In genomic region chr4:7067147-7067522, GRCh38 we compare ENCODE assay signal across 8 cellular contexts. TPM values are rescaled to one million over a fixed set of nuclear protein-coding genes. Genes with fewer than 3 reads are reported as not detected.
DNase-seq lines count a peak whose midpoint lies in the region; ATAC-seq lines count a peak whose summit lies in the region.

No MANE protein-coding gene starts in this region.

- H3K27me3 Mint-ChIP-seq in activated CD8-positive, alpha-beta T cell treated with anti-CD3 and anti-CD28 coated beads, Interleukin-2, amount 10 ng/mL, durations not matched to agents 7 days and 5 days (ENCODE audit: low read depth): peaks cover 7% of the 10 kb centered on the region

- peaks cover 39% of the 10 kb centered on the region for H3K4me1 Mint-ChIP-seq in activated CD8-positive, alpha-beta T cell treated with anti-CD3 and anti-CD28 coated beads, Interleukin-2, amount 10 ng/mL, durations not matched to agents 7 days and 5 days (ENCODE audit: low read depth)

- POLR2A ChIA-PET in activated CD8-positive, alpha-beta T cell treated with anti-CD3 and anti-CD28 coated beads, Interleukin-2, amount 10 ng/mL, durations not matched to agents 7 days and 5 days (lab: Charles Lee): interaction anchor here (0.8 to 5.7 kb wide), 20 partner anchors 8 to 427 kb away, joined by 3 to 62 read pairs (median 6); partner anchors contain the start of genes MRFAP1 and TADA2B

- ATAC-seq in GM18517 (IDR thresholded peaks at IDR 0.05; ENCODE audit: unreplicated experiment) (peak; percentile 1), HG03159 (IDR thresholded peaks at IDR 0.05; ENCODE audit: unreplicated experiment) (peak; percentile 8), GM19467 (IDR thresholded peaks at IDR 0.05; ENCODE audit: unreplicated experiment) (no peak), HG02840 (IDR thresholded peaks at IDR 0.05; ENCODE audit: low FRiP score, unreplicated experiment) (no peak)
- no peak for ATAC-seq in activated CD8-positive, alpha-beta T cell treated with anti-CD3 and anti-CD28 coated beads, Interleukin-2, amount 10 ng/mL, durations not matched to agents 7 days and 5 days

- H3K4me3 Mint-ChIP-seq in activated CD8-positive, alpha-beta T cell treated with anti-CD3 and anti-CD28 coated beads, Interleukin-2, amount 10 ng/mL, durations not matched to agents 7 days and 5 days: peak overlapping the region; percentile 97

- H3K27ac Mint-ChIP-seq in activated CD8-positive, alpha-beta T cell treated with anti-CD3 and anti-CD28 coated beads, Interleukin-2, amount 10 ng/mL, durations not matched to agents 7 days and 5 days: peak overlapping the region; percentile 85

- peaks cover 32% of the 10 kb centered on the region for H3K36me3 Mint-ChIP-seq in activated CD8-positive, alpha-beta T cell treated with anti-CD3 and anti-CD28 coated beads, Interleukin-2, amount 10 ng/mL, durations not matched to agents 7 days and 5 days (ENCODE audit: low read depth)

- DNase-seq in activated CD8-positive, alpha-beta T cell treated with anti-CD3 and anti-CD28 coated beads, Interleukin-2, amount 10 ng/mL, durations not matched to agents 7 days and 5 days: no peak
- peak; percentile 7 to 21 for DNase-seq in stimulated activated CD8-positive, alpha-beta memory T cell treated with anti-CD3 and anti-CD28 coated beads, Interleukin-15, amount 100 ng/mL, for 4 hours (ENCODE audit: low read depth in 2 of 2)
- no peak for DNase-seq in NCI-H1105 (lab: John Stamatoyannopoulos, UW)

- CTCF ChIA-PET in activated CD8-positive, alpha-beta T cell treated with anti-CD3 and anti-CD28 coated beads, Interleukin-2, amount 10 ng/mL, durations not matched to agents 7 days and 5 days (lab: Charles Lee): interaction anchor here (1.2 to 11.7 kb wide), 8 partner anchors 12 to 194 kb away, joined by 3 to 172 read pairs (median 7); partner anchors contain the start of gene TADA2B

- peak overlapping the region; percentile 87 for H3K4me3 ChIP-seq in iPS-11a (ENCODE audit: low read depth, low read length)

- no peaks in the 10 kb centered on the region for H3K9me3 Mint-ChIP-seq in activated CD8-positive, alpha-beta T cell treated with anti-CD3 and anti-CD28 coated beads, Interleukin-2, amount 10 ng/mL, durations not matched to agents 7 days and 5 days (ENCODE audit: insufficient read depth)

RNA-seq across cellular contexts. Expression of gene GRPEL1, which starts 0.7 kb away (rescaled TPM):
- 10 to 100 TPM; 43.1 to 49.4 TPM for total RNA-seq in activated CD8-positive, alpha-beta T cell treated with anti-CD3 and anti-CD28 coated beads, Interleukin-2, amount 10 ng/mL, durations not matched to agents 7 days and 5 days

RNA-seq across cellular contexts. Expression of gene TADA2B, which starts 24.0 kb away (rescaled TPM):
- 10 to 100 TPM; 16.6 to 16.8 TPM for total RNA-seq in activated CD8-positive, alpha-beta T cell treated with anti-CD3 and anti-CD28 coated beads, Interleukin-2, amount 10 ng/mL, durations not matched to agents 7 days and 5 days

Comparison
In these comparisons a context has a peak if more than half of its experiments do, and no peak if none do; other contexts are left out.
1. ATAC-seq: peak in GM18517 (single experiment) and HG03159 (single experiment); none in activated CD8-positive, alpha-beta T cell treated with anti-CD3 and anti-CD28 coated beads, Interleukin-2, amount 10 ng/mL, durations not matched to agents 7 days and 5 days (single experiment), GM19467 (single experiment) and HG02840 (single experiment).
2. DNase-seq: peak in stimulated activated CD8-positive, alpha-beta memory T cell treated with anti-CD3 and anti-CD28 coated beads, Interleukin-15, amount 100 ng/mL, for 4 hours (2 of 2); none in activated CD8-positive, alpha-beta T cell treated with anti-CD3 and anti-CD28 coated beads, Interleukin-2, amount 10 ng/mL, durations not matched to agents 7 days and 5 days (single experiment) and NCI-H1105 (single experiment).